ENCODE assay signal across 8 cellular contexts in the genomic region with DNA sequence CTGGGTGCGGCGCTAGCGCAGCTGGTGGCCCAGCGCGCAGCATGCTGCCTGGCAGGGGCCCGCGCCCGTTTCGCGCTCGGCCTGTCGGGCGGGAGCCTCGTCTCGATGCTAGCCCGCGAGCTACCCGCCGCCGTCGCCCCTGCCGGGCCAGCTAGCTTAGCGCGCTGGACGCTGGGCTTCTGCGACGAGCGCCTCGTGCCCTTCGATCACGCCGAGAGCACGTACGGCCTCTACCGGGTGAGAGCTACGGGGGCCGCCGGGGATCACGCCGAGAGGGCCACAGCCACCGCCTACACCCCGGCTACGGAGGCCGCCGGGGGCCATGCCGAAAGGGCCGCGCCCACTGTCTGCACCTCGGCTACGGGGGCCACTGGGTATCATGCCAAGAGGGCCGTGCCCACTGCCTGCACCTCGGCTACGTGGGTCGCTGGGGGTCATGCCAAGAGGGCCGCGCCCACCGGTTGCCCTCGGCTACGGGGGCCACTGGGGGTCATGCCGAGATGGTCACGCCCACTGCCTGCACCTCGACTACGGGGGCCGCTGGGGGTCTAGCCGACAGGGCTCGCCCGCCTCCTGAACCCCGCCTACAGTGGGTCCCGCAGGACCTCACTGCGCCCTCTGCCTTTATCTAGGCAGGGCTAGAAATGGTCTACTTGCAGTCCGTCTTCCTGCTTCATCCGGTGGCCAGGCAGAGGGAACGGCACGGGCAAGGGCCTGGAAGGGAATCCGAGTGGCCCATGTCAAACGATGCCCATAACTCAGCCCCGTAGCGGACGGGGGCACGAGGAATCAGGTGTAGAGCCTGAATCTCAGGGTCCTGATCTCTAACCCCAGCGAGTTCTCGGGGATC. TPM values are rescaled to one million over a fixed set of nuclear protein-coding genes. Genes with fewer than 3 reads are reported as not detected.
DNase-seq lines count a peak whose midpoint lies in the region; ATAC-seq and FAIRE-seq lines count a peak whose summit lies in the region.

No MANE protein-coding gene starts in this region.

- peak; percentile 55 for ATAC-seq in GM21528 (IDR thresholded peaks at IDR 0.05; ENCODE audit: low FRiP score, unreplicated experiment)

- no peak for FAIRE-seq in frontal cortex (lab: Jason Lieb, UNC)

- DNase-seq in DMS79 (lab: John Stamatoyannopoulos, UW) (peak; percentile 45), HuH-7.5 (ENCODE audit: low spot score) (peak; percentile 71), SHP77 treated with DMSO at 0.1 percent for 48 hours (lab: John Stamatoyannopoulos, UW) (peak; percentile 53), activated gamma-delta T cell treated with Interleukin-2 at 50 U/mL for 16 hours (peak; percentile 83), frontal cortex (ENCODE audit: low spot score in 2 of 2) (peak; percentile 81 to 83), nucleus accumbens (lab: John Stamatoyannopoulos, UW) (peak; percentile 54 to 97 (median 86)), superior temporal gyrus (ENCODE audit: extremely low spot score) (peak; percentile 80)

RNA-seq across cellular contexts. Expression of a gene that starts 0.5 kb away (rescaled TPM):
- 38.3 TPM for total RNA-seq in frontal cortex

RNA-seq across cellular contexts. Expression of a gene that starts 41.6 kb away (rescaled TPM):
- 10.2 TPM for total RNA-seq in frontal cortex

RNA-seq across cellular contexts. Expression of a gene that starts 43.5 kb away (rescaled TPM):
- 17.1 TPM for total RNA-seq in frontal cortex

RNA-seq across cellular contexts. Expression of a gene that starts 51.2 kb away (rescaled TPM):
- total RNA-seq in frontal cortex = not detected

Comparison
In these comparisons a context has a peak if more than half of its experiments do, and no peak if none do; other contexts are left out.
1. Peak in every context shown above with its lines: DNase-seq and ATAC-seq.